1 cellular context compared by ENCODE assay signal in the genomic region with DNA sequence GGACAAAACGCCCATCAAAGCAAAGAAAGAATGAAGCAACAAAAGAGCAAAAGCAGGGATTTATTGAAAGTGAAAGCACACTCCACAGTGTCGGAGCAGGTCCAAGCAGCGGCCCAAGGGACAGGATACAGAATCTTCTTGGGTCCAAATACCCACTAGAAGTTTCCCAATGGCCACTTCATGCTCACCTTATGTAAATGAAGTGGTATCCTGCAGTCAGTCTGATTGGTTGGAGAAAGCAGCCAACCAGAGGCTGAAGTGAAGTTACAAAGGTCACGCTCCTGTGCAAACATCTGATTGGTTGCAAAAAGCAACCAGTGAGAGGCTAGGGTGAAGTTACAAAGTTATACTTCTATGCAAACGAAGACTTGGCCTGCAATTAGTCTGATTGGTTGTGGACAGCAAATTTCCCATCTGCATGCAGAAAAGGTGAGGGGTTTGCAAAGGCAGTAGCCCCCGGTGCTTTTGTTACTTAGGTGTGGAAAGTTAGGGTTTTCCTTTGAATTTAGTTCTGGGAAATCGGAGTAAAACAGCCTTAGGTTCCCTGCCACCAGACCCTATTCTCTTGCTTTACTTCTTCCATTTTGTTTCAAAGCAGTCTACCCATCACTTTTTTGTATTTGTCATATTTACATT.
TF ChIP-seq lines count a peak whose summit lies in the region.

No MANE protein-coding gene starts in this region.

TF ChIP-seq in HepG2, 621 proteins besides CTCF, POLR2A, EP300 and RAD21 (continued from another document):
- TF ChIP-seq, protein P1, sequence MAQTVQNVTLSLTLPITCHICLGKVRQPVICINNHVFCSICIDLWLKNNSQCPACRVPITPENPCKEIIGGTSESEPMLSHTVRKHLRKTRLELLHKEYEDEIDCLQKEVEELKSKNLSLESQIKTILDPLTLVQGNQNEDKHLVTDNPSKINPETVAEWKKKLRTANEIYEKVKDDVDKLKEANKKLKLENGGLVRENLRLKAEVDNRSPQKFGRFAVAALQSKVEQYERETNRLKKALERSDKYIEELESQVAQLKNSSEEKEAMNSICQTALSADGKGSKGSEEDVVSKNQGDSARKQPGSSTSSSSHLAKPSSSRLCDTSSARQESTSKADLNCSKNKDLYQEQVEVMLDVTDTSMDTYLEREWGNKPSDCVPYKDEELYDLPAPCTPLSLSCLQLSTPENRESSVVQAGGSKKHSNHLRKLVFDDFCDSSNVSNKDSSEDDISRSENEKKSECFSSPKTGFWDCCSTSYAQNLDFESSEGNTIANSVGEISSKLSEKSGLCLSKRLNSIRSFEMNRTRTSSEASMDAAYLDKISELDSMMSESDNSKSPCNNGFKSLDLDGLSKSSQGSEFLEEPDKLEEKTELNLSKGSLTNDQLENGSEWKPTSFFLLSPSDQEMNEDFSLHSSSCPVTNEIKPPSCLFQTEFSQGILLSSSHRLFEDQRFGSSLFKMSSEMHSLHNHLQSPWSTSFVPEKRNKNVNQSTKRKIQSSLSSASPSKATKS (CRISPR knock-in tag; IDR thresholded peaks at IDR 0.05): no peak
- TF ChIP-seq ZNF460 (CRISPR knock-in tag; IDR thresholded peaks at IDR 0.05; ENCODE audit: borderline replicate concordance): no peak
- peak; percentile 86 for TF ChIP-seq NFYC (CRISPR knock-in tag; IDR thresholded peaks at IDR 0.05)
- TF ChIP-seq NR2F1 (CRISPR knock-in tag; IDR thresholded peaks at IDR 0.05): 0 out of 4 replicates have a peak, but pooled peaks of 1 of the 2 experiments have one; percentile 29
- no peak for TF ChIP-seq FOXM1 (CRISPR knock-in tag; IDR thresholded peaks at IDR 0.05)
- no peak for TF ChIP-seq MTF2 (CRISPR knock-in tag; IDR thresholded peaks at IDR 0.05; ENCODE audit: borderline replicate concordance)
- TF ChIP-seq, protein P2, sequence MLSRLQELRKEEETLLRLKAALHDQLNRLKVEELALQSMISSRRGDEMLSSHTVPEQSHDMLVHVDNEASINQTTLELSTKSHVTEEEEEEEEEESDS (CRISPR knock-in tag; IDR thresholded peaks at IDR 0.05; ENCODE audit: borderline replicate concordance): no peak; the same call in 1 of the 2 replicates
- TF ChIP-seq HNF4G (IDR thresholded peaks at IDR 0.05; ENCODE audit: borderline replicate concordance, low read depth, low read length): peak; percentile 50; the same call in 1 of the 2 replicates
- 0 out of 2 replicates have a peak, but pooled peaks have one; percentile 57 for TF ChIP-seq HNF4G (CRISPR knock-in tag; IDR thresholded peaks at IDR 0.05; ENCODE audit: borderline replicate concordance, low read depth)
- TF ChIP-seq RBAK (CRISPR knock-in tag; IDR thresholded peaks at IDR 0.05): no peak
- no peak for TF ChIP-seq ZNF180 (CRISPR knock-in tag; IDR thresholded peaks at IDR 0.05; ENCODE audit: borderline replicate concordance, low read depth)
- no peak for TF ChIP-seq CBX2 (IDR thresholded peaks at IDR 0.05; ENCODE audit: low read depth, low read length)
- no peak for TF ChIP-seq CBX2 (CRISPR knock-in tag; IDR thresholded peaks at IDR 0.05; ENCODE audit: low read depth)
- TF ChIP-seq JDP2 (CRISPR knock-in tag; IDR thresholded peaks at IDR 0.05; ENCODE audit: borderline replicate concordance): no peak
- TF ChIP-seq ZMYM4 (CRISPR knock-in tag; IDR thresholded peaks at IDR 0.05): peak; percentile 96
- TF ChIP-seq ELF4 (CRISPR knock-in tag; IDR thresholded peaks at IDR 0.05; ENCODE audit: borderline replicate concordance): no peak
TF ChIP-seq in HepG2: peak in this region for 39.
